Comparison of ENCODE assay signal across 14 cellular contexts in genomic region chr18:13558790-13559189, GRCh38.
"Had no signal": no experiment of that assay in that cellular context is flagged by ENCODE, and none has a peak within 500 bp of the region (broad histone marks: within the 10 kb centered on the region; RNA-seq: fewer than 3 reads in every experiment).

No MANE protein-coding gene starts in this region.

- H3K27ac Mint-ChIP-seq: activated naive CD4-positive, alpha-beta T cell treated with anti-CD3 and anti-CD28 coated beads for 36 hours; T-helper 1 cell treated with Interleukin-12 subunit alpha and Interleukin-12 subunit beta and Interleukin-4 antibody, amounts not matched to agents 30 μg/mL and 1 μg/mL, for 36 hours had no signal

- H3K79me2 ChIP-seq: hepatocyte, parathyroid adenoma had no signal

- H3K4me1 ChIP-seq: parathyroid adenoma had no signal

- H3K27me3 Mint-ChIP-seq: natural killer cell treated with Interleukin-12 subunit alpha and Interleukin-12 subunit beta and Interleukin-15 and Interleukin-18, amount 100 ng/mL, for 72 hours; stimulated activated naive B cell treated with anti-CD40 and anti-IgM and Interleukin-4, amounts not matched to agents 10 μg/mL and 1 μg/mL and 100 μg/mL, for 72 hours had no signal

- H3K36me3 ChIP-seq: ascending aorta, esophagus muscularis mucosa, lower lobe of right lung, neutrophil, sigmoid colon, spleen, tibial artery had no signal

- H3K27me3 ChIP-seq: ascending aorta, esophagus muscularis mucosa, hepatocyte, neutrophil, sigmoid colon, spleen, tibial artery had no signal

- DNase-seq: left colon, sigmoid colon, spleen, tibial artery had no signal

- H3K9ac ChIP-seq: parathyroid adenoma had no signal

- H3K9me3 ChIP-seq: ascending aorta, esophagus muscularis mucosa, lower lobe of right lung, neutrophil, sigmoid colon, spleen, tibial artery had no signal

- H3K36me3 Mint-ChIP-seq: natural killer cell treated with Interleukin-12 subunit alpha and Interleukin-12 subunit beta and Interleukin-15 and Interleukin-18, amount 100 ng/mL, for 72 hours; stimulated activated naive B cell treated with anti-CD40 and anti-IgM and Interleukin-4, amounts not matched to agents 10 μg/mL and 1 μg/mL and 100 μg/mL, for 72 hours had no signal

- H3K4me2 ChIP-seq: hepatocyte had no signal

- H3K9me3 Mint-ChIP-seq: activated naive CD4-positive, alpha-beta T cell treated with anti-CD3 and anti-CD28 coated beads for 36 hours; natural killer cell treated with Interleukin-12 subunit alpha and Interleukin-12 subunit beta and Interleukin-15 and Interleukin-18, amount 100 ng/mL, for 72 hours; stimulated activated naive B cell treated with anti-CD40 and anti-IgM and Interleukin-4, amounts not matched to agents 10 μg/mL and 1 μg/mL and 100 μg/mL, for 72 hours; T-helper 1 cell treated with Interleukin-12 subunit alpha and Interleukin-12 subunit beta and Interleukin-4 antibody, amounts not matched to agents 30 μg/mL and 1 μg/mL, for 36 hours had no signal

- H3K4me3 ChIP-seq: ascending aorta, esophagus muscularis mucosa, hepatocyte, lower lobe of right lung, sigmoid colon, spleen, tibial artery had no signal

- H3K27ac ChIP-seq: ascending aorta, esophagus muscularis mucosa, hepatocyte, lower lobe of right lung, neutrophil, parathyroid adenoma, sigmoid colon, spleen, tibial artery had no signal

- H2AFZ ChIP-seq: hepatocyte, parathyroid adenoma had no signal

- H3K4me3 Mint-ChIP-seq: activated naive CD4-positive, alpha-beta T cell treated with anti-CD3 and anti-CD28 coated beads for 36 hours; T-helper 1 cell treated with Interleukin-12 subunit alpha and Interleukin-12 subunit beta and Interleukin-4 antibody, amounts not matched to agents 30 μg/mL and 1 μg/mL, for 36 hours had no signal
